In genomic region chr9:97237951-97238851, GRCh38 we compare ENCODE assay signal across 8 cellular contexts.
DNase-seq lines count a peak whose midpoint lies in the region; ATAC-seq and TF ChIP-seq lines count a peak whose summit lies in the region.

No MANE protein-coding gene starts in this region.

- ATAC-seq in HG02970 (IDR thresholded peaks at IDR 0.05; ENCODE audit: low FRiP score, unreplicated experiment) (peak; percentile 79), right lobe of liver (peak; percentile 95 to 98 (median 96))

- H3K9me3 ChIP-seq in right lobe of liver, result no peaks in the 10 kb centered on the region

- TF ChIP-seq CTCF in right lobe of liver (IDR thresholded peaks at IDR 0.05), result no peak

- H3K27ac ChIP-seq in right lobe of liver, result peak overlapping the region in 2 of 3 donors; percentile 22 to 59

- DNase-seq in CMK (ENCODE audit: low read depth) (peak; percentile 73), NCI-H748 treated with DMSO at 0.1 percent for 48 hours (lab: John Stamatoyannopoulos, UW) (peak; percentile 67), ecto neural progenitor cell (ENCODE audit: low spot score) (peak; percentile 87), right lobe of liver (peak; percentile 73 to 89 (median 88)), NCI-H2107 treated with DMSO at 0.1 percent for 48 hours (lab: John Stamatoyannopoulos, UW; ENCODE audit: unreplicated experiment) (no peak)
- DNase-seq in activated CD8-positive, alpha-beta memory T cell treated with anti-CD3 and anti-CD28 coated beads for 1 hour (ENCODE audit: extremely low read depth in 1 of 2, low read depth in 1 of 2), result peak; percentile 24 to 56
- DNase-seq in stimulated activated CD4-positive, alpha-beta T cell treated with anti-CD3 and anti-CD28 coated beads, Interleukin-2, amount 100 ng/mL, for 48 hours, result peak; percentile 64 to 67

- peak overlapping the region; percentile 36 to 73 (median 57) for H3K4me3 ChIP-seq in right lobe of liver

- WGBS in right lobe of liver (ENCODE audit: insufficient coverage, low coverage, low lambda C conversion rate, missing lambda C conversion rate), result 15% methylated on average over 27 of the region's 58 CpGs

- H3K4me1 ChIP-seq in right lobe of liver, result peaks cover 0 to 7% (median 0%) of the 10 kb centered on the region in 4 donors

- peak; percentile 32 for TF ChIP-seq POLR2A in right lobe of liver (IDR thresholded peaks at IDR 0.05)

- H3K27me3 ChIP-seq in right lobe of liver, result no peaks in the 10 kb centered on the region

- intact Hi-C loops in right lobe of liver (cut with DNase I), result no loop called here

- no peaks in the 10 kb centered on the region for H3K36me3 ChIP-seq in right lobe of liver
